ENCODE assay signal across 8 cellular contexts in genomic region chr20:4809707-4810106, GRCh38. TPM values are rescaled to one million over a fixed set of nuclear protein-coding genes. Genes with fewer than 3 reads are reported as not detected.
DNase-seq lines count a peak whose midpoint lies in the region; ATAC-seq and TF ChIP-seq lines count a peak whose summit lies in the region.
"Had no signal": no experiment of that assay in that cellular context is flagged by ENCODE, and none has a peak within 500 bp of the region (broad histone marks: within the 10 kb centered on the region; RNA-seq: fewer than 3 reads in every experiment).

No MANE protein-coding gene starts in this region.

- peak overlapping the region; percentile 52 to 91 (median 88) for H3K4me3 Mint-ChIP-seq in IgD-negative memory B cell
- H3K4me3 Mint-ChIP-seq in natural killer cell = no peak overlapping the region

- H3K9me3 Mint-ChIP-seq in IgD-negative memory B cell (no peaks in the 10 kb centered on the region), natural killer cell (no peaks in the 10 kb centered on the region)

- peaks cover 1% of the 10 kb centered on the region for H3K27me3 Mint-ChIP-seq in IgD-negative memory B cell
- no peaks in the 10 kb centered on the region for H3K27me3 Mint-ChIP-seq in natural killer cell (ENCODE audit: low read depth in 2 of 2)

- intact Hi-C loops in natural killer cell (cut with micrococcal nuclease) = loop anchor here (5.0 kb wide), 1 partner anchor 308 kb away; the partner anchor contains the start of gene PCNA

- peak overlapping the region; percentile 4; the same call in 1 of the 2 replicates for H3K4me3 ChIP-seq in GM08714 (ENCODE audit: low read length)

- ATAC-seq in natural killer cell (no peak), GM18867 (IDR thresholded peaks at IDR 0.05; ENCODE audit: unreplicated experiment) (no peak)

- peaks cover 56 to 82% (median 75%) of the 10 kb centered on the region in 3 donors for H3K4me1 Mint-ChIP-seq in IgD-negative memory B cell
- peaks cover 37 to 48% of the 10 kb centered on the region in 2 donors for H3K4me1 Mint-ChIP-seq in natural killer cell

- DNase-seq in activated CD4-positive, alpha-beta T cell treated with anti-CD3 and anti-CD28 coated beads for 48 hours = peak; percentile 31
- DNase-seq in natural killer cell = no peak
- DNase-seq in SIG-M5 treated with dmso at 0.1 percent for 504 hours (lab: John Stamatoyannopoulos, UW; ENCODE audit: unreplicated experiment) = no peak
- DNase-seq in NCI-H2227 treated with DMSO at 0.1 percent for 48 hours (lab: John Stamatoyannopoulos, UW) = no peak
- DNase-seq: EL had no signal

- TF ChIP-seq CTCF in natural killer cell (IDR thresholded peaks at IDR 0.05) = no peak

- peak overlapping the region; percentile 84 to 100 (median 100) for H3K27ac Mint-ChIP-seq in IgD-negative memory B cell
- H3K27ac Mint-ChIP-seq in natural killer cell = peak overlapping the region; percentile 99 to 100

- peaks cover 5% of the 10 kb centered on the region for H3K36me3 Mint-ChIP-seq in IgD-negative memory B cell
- H3K36me3 Mint-ChIP-seq in natural killer cell = no peaks in the 10 kb centered on the region

RNA-seq across cellular contexts. Expression of gene RASSF2, which starts 13.7 kb away (rescaled TPM):
- polyA plus RNA-seq in IgD-negative memory B cell = 75.6 TPM
- 10 to 100 TPM; 14.1 to 39.0 (median 16.3) TPM for total RNA-seq in natural killer cell
